In genomic region chr4:60729194-60729593, GRCh38 we compare ENCODE assay signal across 16 cellular contexts.
"Had no signal": no experiment of that assay in that cellular context is flagged by ENCODE, and none has a peak within 500 bp of the region (broad histone marks: within the 10 kb centered on the region; RNA-seq: fewer than 3 reads in every experiment).

No MANE protein-coding gene starts in this region.

- H3K27me3 Mint-ChIP-seq: activated B cell treated with CpG ODN at 0.5 μM for 24 hours; activated CD8-positive, alpha-beta T cell treated with anti-CD3 and anti-CD28 coated beads for 36 hours; activated naive CD4-positive, alpha-beta T cell treated with anti-CD3 and anti-CD28 coated beads, Interleukin-2, amount 10 ng/mL, durations not matched to agents 7 days and 5 days; activated T-helper 17 cell treated with anti-CD3 and anti-CD28 coated beads, Interleukin-2, amount 50 U/mL, for 72 hours; effector memory CD8-positive, alpha-beta T cell; stimulated activated naive B cell treated with anti-CD40 and anti-IgM and Interleukin-4, amounts not matched to agents 10 μg/mL and 1 μg/mL and 100 μg/mL, for 72 hours had no signal

- H3K4me3 Mint-ChIP-seq: activated B cell treated with CpG ODN at 0.5 μM for 24 hours; activated CD8-positive, alpha-beta T cell treated with anti-CD3 and anti-CD28 coated beads for 36 hours; activated naive CD4-positive, alpha-beta T cell treated with anti-CD3 and anti-CD28 coated beads, Interleukin-2, amount 10 ng/mL, durations not matched to agents 7 days and 5 days; activated T-helper 17 cell treated with anti-CD3 and anti-CD28 coated beads, Interleukin-2, amount 50 U/mL, for 72 hours; effector memory CD8-positive, alpha-beta T cell; nephron; stimulated activated naive B cell treated with anti-CD40 and anti-IgM and Interleukin-4, amounts not matched to agents 10 μg/mL and 1 μg/mL and 100 μg/mL, for 72 hours had no signal

- H3K36me3 ChIP-seq: cardiac muscle cell, left lung, thoracic aorta, upper lobe of left lung had no signal

- H3K4me1 ChIP-seq: left lung, upper lobe of left lung had no signal

- H3K4me1 Mint-ChIP-seq: activated B cell treated with CpG ODN at 0.5 μM for 24 hours; activated naive CD4-positive, alpha-beta T cell treated with anti-CD3 and anti-CD28 coated beads, Interleukin-2, amount 10 ng/mL, durations not matched to agents 7 days and 5 days; activated T-helper 17 cell treated with anti-CD3 and anti-CD28 coated beads, Interleukin-2, amount 50 U/mL, for 72 hours; nephron; stimulated activated naive B cell treated with anti-CD40 and anti-IgM and Interleukin-4, amounts not matched to agents 10 μg/mL and 1 μg/mL and 100 μg/mL, for 72 hours had no signal

- ATAC-seq: activated CD8-positive, alpha-beta T cell treated with anti-CD3 and anti-CD28 coated beads for 36 hours; activated T-helper 17 cell treated with anti-CD3 and anti-CD28 coated beads, Interleukin-2, amount 50 U/mL, for 72 hours; effector memory CD8-positive, alpha-beta T cell; left lung; stimulated activated naive B cell treated with anti-CD40 and anti-IgM and Interleukin-4, amounts not matched to agents 10 μg/mL and 1 μg/mL and 100 μg/mL, for 72 hours had no signal

- H3K9me3 Mint-ChIP-seq: activated B cell treated with CpG ODN at 0.5 μM for 24 hours had no signal

- DNase-seq: activated B cell treated with CpG ODN at 0.5 μM for 24 hours; activated CD4-positive, alpha-beta T cell treated with anti-CD3 and anti-CD28 coated beads for 4 hours; activated CD8-positive, alpha-beta T cell treated with anti-CD3 and anti-CD28 coated beads for 36 hours; activated naive CD4-positive, alpha-beta T cell treated with anti-CD3 and anti-CD28 coated beads, Interleukin-2, amount 10 ng/mL, durations not matched to agents 7 days and 5 days; activated T-cell treated with anti-CD3 and anti-CD28 coated beads, Interleukin-2, amount 50 U/mL, for 1 hour; effector memory CD8-positive, alpha-beta T cell; hypothalamus; kidney; left lung; midbrain; stimulated activated naive B cell treated with anti-CD40 and anti-IgM and Interleukin-4, amounts not matched to agents 10 μg/mL and 1 μg/mL and 100 μg/mL, for 72 hours; upper lobe of left lung had no signal

- H3K27ac Mint-ChIP-seq: activated B cell treated with CpG ODN at 0.5 μM for 24 hours; activated CD8-positive, alpha-beta T cell treated with anti-CD3 and anti-CD28 coated beads for 36 hours; activated naive CD4-positive, alpha-beta T cell treated with anti-CD3 and anti-CD28 coated beads, Interleukin-2, amount 10 ng/mL, durations not matched to agents 7 days and 5 days; activated T-helper 17 cell treated with anti-CD3 and anti-CD28 coated beads, Interleukin-2, amount 50 U/mL, for 72 hours; effector memory CD8-positive, alpha-beta T cell; nephron; stimulated activated naive B cell treated with anti-CD40 and anti-IgM and Interleukin-4, amounts not matched to agents 10 μg/mL and 1 μg/mL and 100 μg/mL, for 72 hours had no signal

- H3K4me3 ChIP-seq: cardiac muscle cell, left lung, thoracic aorta, upper lobe of left lung had no signal

- H3K27me3 ChIP-seq: cardiac muscle cell, left lung, upper lobe of left lung had no signal

- H3K27ac ChIP-seq: cardiac muscle cell, left lung, thoracic aorta, upper lobe of left lung had no signal

- H3K36me3 Mint-ChIP-seq: activated naive CD4-positive, alpha-beta T cell treated with anti-CD3 and anti-CD28 coated beads, Interleukin-2, amount 10 ng/mL, durations not matched to agents 7 days and 5 days; stimulated activated naive B cell treated with anti-CD40 and anti-IgM and Interleukin-4, amounts not matched to agents 10 μg/mL and 1 μg/mL and 100 μg/mL, for 72 hours had no signal
